Comparison of ENCODE assay signal across 1 cellular context in genomic region chr12:131034631-131035267, GRCh38.
TF ChIP-seq lines count a peak whose summit lies in the region.

No MANE protein-coding gene starts in this region.

TF ChIP-seq in HepG2, 621 proteins besides CTCF, POLR2A, EP300 and RAD21 (continued from another document):
- TF ChIP-seq ZNF687 (CRISPR knock-in tag; IDR thresholded peaks at IDR 0.05) (peak; percentile 18), TOE1 (CRISPR knock-in tag; IDR thresholded peaks at IDR 0.05) (no peak), TAF1 (CRISPR knock-in tag; IDR thresholded peaks at IDR 0.05) (no peak), ZBTB4 (CRISPR knock-in tag; IDR thresholded peaks at IDR 0.05; ENCODE audit: borderline replicate concordance) (no peak), ZNF563 (CRISPR knock-in tag; IDR thresholded peaks at IDR 0.05) (no peak), U2AF2 (IDR thresholded peaks at IDR 0.05; ENCODE audit: low read depth, low read length) (no peak), ZBTB38 (CRISPR knock-in tag; IDR thresholded peaks at IDR 0.05) (0 out of 2 replicates have a peak, but pooled peaks have one; percentile 32), ESRRA (CRISPR knock-in tag; IDR thresholded peaks at IDR 0.05; ENCODE audit: low read depth) (no peak), BCL3 (CRISPR knock-in tag; IDR thresholded peaks at IDR 0.05) (no peak), MNT (IDR thresholded peaks at IDR 0.05) (no peak), CBX1 (IDR thresholded peaks at IDR 0.05; ENCODE audit: low read depth) (no peak), SIX4 (CRISPR knock-in tag; IDR thresholded peaks at IDR 0.05) (no peak), ZNF225 (CRISPR knock-in tag; IDR thresholded peaks at IDR 0.05) (0 out of 2 replicates have a peak, but pooled peaks have one; percentile 39), ZKSCAN5 (CRISPR knock-in tag; IDR thresholded peaks at IDR 0.05) (peak; percentile 82), ZNF747 (CRISPR knock-in tag; IDR thresholded peaks at IDR 0.05; ENCODE audit: borderline replicate concordance) (no peak), HNRNPK (IDR thresholded peaks at IDR 0.05; ENCODE audit: low read depth, low read length, poor library complexity, severe bottlenecking) (no peak)
